Comparison of ENCODE assay signal across 27 cellular contexts in genomic region chr18:7725897-7726296, GRCh38.
"Had no signal": no experiment of that assay in that cellular context is flagged by ENCODE, and none has a peak within 500 bp of the region (broad histone marks: within the 10 kb centered on the region; RNA-seq: fewer than 3 reads in every experiment).

No MANE protein-coding gene starts in this region.

- H3K9me3 ChIP-seq: left lung, mucosa of descending colon, prostate gland, sigmoid colon, suprapubic skin, transverse colon, vagina had no signal

- H3K36me3 ChIP-seq: left lung, neural progenitor cell, prostate gland, sigmoid colon, suprapubic skin, transverse colon, vagina had no signal

- H3K4me2 ChIP-seq: hepatocyte, neural progenitor cell had no signal

- FAIRE-seq: colon, frontal cortex, islet of Langerhans, small intestine had no signal

- H3K4me1 ChIP-seq: prostate gland had no signal

- ATAC-seq: left cardiac atrium; left lung; mucosa of descending colon; naive thymus-derived CD4-positive, alpha-beta T cell; right cardiac atrium; stimulated activated naive CD8-positive, alpha-beta T cell treated with anti-CD3 and anti-CD28 coated beads, Interleukin-15, amount 100 ng/mL, for 72 hours had no signal

- H3K9ac ChIP-seq: neural progenitor cell had no signal

- H3K27ac ChIP-seq: dorsolateral prefrontal cortex, hepatocyte, left lung, neural progenitor cell, prostate gland, sigmoid colon, suprapubic skin, transverse colon, vagina had no signal

- H3K27me3 ChIP-seq: dorsolateral prefrontal cortex, hepatocyte, left lung, neural progenitor cell, sigmoid colon, suprapubic skin, transverse colon, vagina had no signal

- H3K4me3 ChIP-seq: dorsolateral prefrontal cortex, hepatocyte, left lung, mucosa of descending colon, neural progenitor cell, prostate gland, sigmoid colon, suprapubic skin, transverse colon, vagina had no signal

- DNase-seq: dorsolateral prefrontal cortex; effector CD4-positive, alpha-beta T cell; head of caudate nucleus; left cardiac atrium; left lung; mesenchymal stem cell; mucosa of descending colon; naive thymus-derived CD4-positive, alpha-beta T cell; nucleus accumbens; right cardiac atrium; sigmoid colon; small intestine; stimulated activated CD4-positive, alpha-beta T cell treated with anti-CD3 and anti-CD28 coated beads, Interleukin-12 subunit alpha, Interleukin-12 subunit beta, amount 100 ng/mL, for 4 hours; stimulated activated CD4-positive, alpha-beta T cell treated with anti-CD3 and anti-CD28 coated beads, Interleukin-1b, Interleukin-23, amount 100 ng/mL, for 48 hours; stimulated activated CD4-positive, alpha-beta T cell treated with anti-CD3 and anti-CD28 coated beads, Interleukin-4, amount 100 ng/mL, for 1 hour; stimulated activated CD8-positive, alpha-beta memory T cell treated with anti-CD3 and anti-CD28 coated beads, Interleukin-4, amount 100 ng/mL, for 48 hours; stimulated activated naive CD4-positive, alpha-beta T cell; stimulated activated naive CD8-positive, alpha-beta T cell treated with anti-CD3 and anti-CD28 coated beads, Interleukin-15, amount 100 ng/mL, for 72 hours; transverse colon had no signal

- H2AFZ ChIP-seq: hepatocyte, neural progenitor cell had no signal
